17 cellular contexts compared by ENCODE assay signal in the genomic region with DNA sequence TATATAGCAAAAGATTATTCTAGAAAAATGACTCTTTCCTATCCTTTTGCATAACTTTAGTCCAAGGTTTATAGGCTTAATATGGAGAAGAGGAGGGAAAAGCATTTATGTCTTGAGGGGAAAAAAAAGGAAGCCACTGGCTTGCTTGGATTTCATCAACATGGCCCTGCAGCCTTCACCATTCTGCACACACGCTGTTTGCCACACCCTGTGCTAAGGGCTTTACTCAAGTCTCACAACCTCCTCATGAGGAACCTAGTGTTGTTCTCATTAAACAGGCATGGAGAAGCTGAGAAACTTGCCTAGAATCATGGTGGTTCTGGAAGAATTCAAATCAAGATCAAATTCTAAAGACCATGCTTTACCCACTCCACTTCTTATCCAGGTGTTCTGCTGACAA.
DNase-seq lines count a peak whose midpoint lies in the region; ATAC-seq and TF ChIP-seq lines count a peak whose summit lies in the region.
"Had no signal": no experiment of that assay in that cellular context is flagged by ENCODE, and none has a peak within 500 bp of the region (broad histone marks: within the 10 kb centered on the region; RNA-seq: fewer than 3 reads in every experiment).

No MANE protein-coding gene starts in this region.

- peak; percentile 12 to 15 for DNase-seq in NOMO-1 (lab: John Stamatoyannopoulos, UW; ENCODE audit: unreplicated experiment in 2 of 2)
- DNase-seq in NOMO-1 treated with DMSO at 0.1 percent for 48 hours (lab: John Stamatoyannopoulos, UW; ENCODE audit: unreplicated experiment) = no peak
- peak; percentile 2 for DNase-seq in NOMO-1 treated with dmso at 0.1 percent for 144 hours (lab: John Stamatoyannopoulos, UW; ENCODE audit: unreplicated experiment)
- peak; percentile 39 for DNase-seq in SKM-1 treated with dmso at 0.1 percent for 144 hours (lab: John Stamatoyannopoulos, UW; ENCODE audit: unreplicated experiment)
- no peak for DNase-seq in upper lobe of right lung
- DNase-seq in cerebellar nuclear complex (lab: John Stamatoyannopoulos, UW) = no peak
- DNase-seq in thyroid gland = no peak
- DNase-seq: CD8-positive, alpha-beta memory T cell; COR-L47; DMS 273 treated with DMSO at 0.1 percent for 48 hours; DMS53; DND-41; EL; H9; IMR-90 had no signal

- peak; percentile 77 for ATAC-seq in upper lobe of right lung
- ATAC-seq: GM12878 had no signal

- no peaks in the 10 kb centered on the region for H3K27me3 ChIP-seq in upper lobe of right lung
- no peaks in the 10 kb centered on the region for H3K27me3 ChIP-seq in thyroid gland
- H3K27me3 ChIP-seq: BLaER1 treated with 17β-estradiol and CSF1 and Interleukin-3, amounts not matched to agents 10 nM and 100 nM had no signal

- WGBS in thyroid gland, 2 donors = 83 to 96% methylated on average over 1 of the region's 1 CpG

- H3K4me1 ChIP-seq in upper lobe of right lung (no peaks in the 10 kb centered on the region), thyroid gland (no peaks in the 10 kb centered on the region)
- H3K4me1 ChIP-seq: BLaER1 treated with 17β-estradiol and CSF1 and Interleukin-3, amounts not matched to agents 10 nM and 100 nM had no signal

- TF ChIP-seq POLR2A in thyroid gland (IDR thresholded peaks at IDR 0.05) = no peak

- no peaks in the 10 kb centered on the region for H3K9me3 ChIP-seq in upper lobe of right lung
- no peaks in the 10 kb centered on the region for H3K9me3 ChIP-seq in thyroid gland

- H3K36me3 ChIP-seq in upper lobe of right lung = no peaks in the 10 kb centered on the region
- no peaks in the 10 kb centered on the region for H3K36me3 ChIP-seq in thyroid gland

- no peak overlapping the region for H3K4me3 ChIP-seq in upper lobe of right lung
- H3K4me3 ChIP-seq in thyroid gland (replicated peaks in 1 of 3) = no peak overlapping the region
- H3K4me3 ChIP-seq: BLaER1 treated with 17β-estradiol and CSF1 and Interleukin-3, amounts not matched to agents 10 nM and 100 nM; GM12878 had no signal

- TF ChIP-seq CTCF in upper lobe of right lung (IDR thresholded peaks at IDR 0.05) = no peak
- TF ChIP-seq CTCF in thyroid gland (IDR thresholded peaks at IDR 0.05) = no peak

- no peak overlapping the region for H3K27ac ChIP-seq in upper lobe of right lung
- H3K27ac ChIP-seq in thyroid gland = no peak overlapping the region
- H3K27ac ChIP-seq: BLaER1 treated with 17β-estradiol and CSF1 and Interleukin-3, amounts not matched to agents 10 nM and 100 nM had no signal

- intact Hi-C loops in upper lobe of right lung (cut with DNase I) (no loop called here), thyroid gland (cut with DNase I) (no loop called here)

Comparison
In these comparisons a context has a peak if more than half of its experiments do, and no peak if none do; other contexts are left out.
1. DNase-seq: peak in NOMO-1 (2 of 2), NOMO-1 treated with dmso at 0.1 percent for 144 hours (single experiment) and SKM-1 treated with dmso at 0.1 percent for 144 hours (single experiment); none in NOMO-1 treated with DMSO at 0.1 percent for 48 hours (single experiment), upper lobe of right lung (single experiment), cerebellar nuclear complex (0 of 2) and thyroid gland (0 of 2).